In the genomic region with DNA sequence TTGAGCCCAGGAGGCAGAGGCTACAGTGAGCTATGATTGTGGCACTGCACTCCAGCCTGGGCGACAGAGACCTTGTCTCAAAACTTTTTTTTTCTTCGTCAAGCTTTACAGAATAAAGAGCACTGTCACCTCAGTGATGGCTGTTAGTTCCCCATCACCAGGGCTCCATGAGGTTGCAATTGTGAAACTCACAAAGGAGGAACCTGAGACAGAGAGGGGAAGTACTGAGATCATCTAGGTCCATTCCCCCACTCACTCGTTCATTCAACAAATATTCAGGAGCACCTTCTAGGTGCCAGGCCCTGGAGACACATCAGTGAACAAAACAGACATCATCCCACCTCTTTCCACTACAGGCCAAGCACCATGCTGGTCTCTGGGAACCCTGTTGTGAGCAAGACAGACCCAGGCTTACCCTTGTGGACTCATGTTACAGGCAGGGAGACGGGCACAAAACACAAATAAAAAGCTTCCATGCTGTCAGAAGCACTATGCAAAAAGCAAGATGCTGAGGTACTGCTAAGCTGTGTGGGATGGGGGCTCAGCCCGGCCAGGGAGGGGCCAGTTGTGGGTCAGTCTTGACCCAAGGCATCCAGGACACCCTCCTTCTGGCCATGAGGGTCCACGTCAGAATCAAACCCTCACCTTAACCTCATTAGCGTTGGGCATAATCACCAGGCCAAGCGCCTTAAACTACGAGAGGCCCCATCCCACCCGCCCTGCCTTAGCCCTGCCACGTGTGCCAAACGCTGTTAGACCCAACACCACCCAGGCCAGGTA, we compare ENCODE assay signal across 10 cellular contexts. TPM values are rescaled to one million over a fixed set of nuclear protein-coding genes. Genes with fewer than 3 reads are reported as not detected.
A peak's percentile ranks its signal among the peaks of the same experiment; 100 is the strongest.
DNase-seq lines count a peak whose midpoint lies in the region; ATAC-seq and TF ChIP-seq lines count a peak whose summit lies in the region.
"Had no signal": no experiment of that assay in that cellular context is flagged by ENCODE, and none has a peak within 500 bp of the region (broad histone marks: within the 10 kb centered on the region; RNA-seq: fewer than 3 reads in every experiment).

No MANE protein-coding gene starts in this region.

- H3F3A ChIP-seq in GM23338 (replicated peaks; ENCODE audit: low read depth) = no peaks in the 10 kb centered on the region

- peaks cover 27% of the 10 kb centered on the region for H3K4me1 Mint-ChIP-seq in GM23338

- no peaks in the 10 kb centered on the region for H3K36me3 ChIP-seq in GM23338 (ENCODE audit: insufficient read depth)
- H3K36me3 ChIP-seq in Karpas-422 (ENCODE audit: insufficient read depth, low read length) = no peaks in the 10 kb centered on the region

- H3K9me2 ChIP-seq in GM23338 (ENCODE audit: insufficient read depth) (0 out of 2 replicates have a peak, but pooled peaks cover 3% of the 10 kb centered on the region), Karpas-422 (replicated peaks; ENCODE audit: insufficient read depth, low read length) (no peaks in the 10 kb centered on the region)

- no peaks in the 10 kb centered on the region; the same call in 2 of the 3 replicates for H3K36me3 Mint-ChIP-seq in GM23338 (ENCODE audit: low read depth)

- DNase-seq in GM23338 (ENCODE audit: low spot score) (no peak), Karpas-422 (peak; percentile 86), left lobe of liver (ENCODE audit: low spot score) (no peak), NCI-H526 treated with DMSO at 0.1 percent for 48 hours (lab: John Stamatoyannopoulos, UW) (no peak), NCI-H2196 treated with DMSO at 0.1 percent for 48 hours (lab: John Stamatoyannopoulos, UW; ENCODE audit: unreplicated experiment) (no peak), SW480 (ENCODE audit: low spot score) (no peak)
- DNase-seq: T-helper 1 cell had no signal

- H3K4me3 ChIP-seq in GM23338 (no peak overlapping the region), Karpas-422 (ENCODE audit: low read length) (no peak overlapping the region)

- peak; percentile 89 for ATAC-seq in GM18861 (IDR thresholded peaks at IDR 0.05; ENCODE audit: unreplicated experiment)
- ATAC-seq in GM23338 = peak; percentile 49
- peak; percentile 43 for ATAC-seq in left lobe of liver
- ATAC-seq in esophagus mucosa = no peak

- H3K79me2 ChIP-seq in GM23338 (replicated peaks; ENCODE audit: insufficient read depth) = no peaks in the 10 kb centered on the region
- H3K79me2 ChIP-seq in Karpas-422 (ENCODE audit: low read length) = no peaks in the 10 kb centered on the region

- no peaks in the 10 kb centered on the region for H4K20me1 ChIP-seq in GM23338 (replicated peaks; ENCODE audit: insufficient read depth)
- no peaks in the 10 kb centered on the region for H4K20me1 ChIP-seq in Karpas-422 (ENCODE audit: insufficient read depth, low read depth, low read length)

- TF ChIP-seq CTCF in GM23338 (conservative IDR thresholded peaks at IDR 0.05; ENCODE audit: low read depth in 2 of 2) = no peak

- no peaks in the 10 kb centered on the region for H3K9me3 ChIP-seq in Karpas-422 (ENCODE audit: low read length)

- peak overlapping the region; percentile 35; the same call in 1 of the 2 replicates for H3K9ac ChIP-seq in Karpas-422 (ENCODE audit: low read length)

- H3K27ac ChIP-seq in GM23338 (ENCODE audit: low read depth) (no peak overlapping the region), Karpas-422 (ENCODE audit: low read length) (no peak overlapping the region)

- H3K27me3 ChIP-seq in GM23338 (ENCODE audit: insufficient read depth) (no peaks in the 10 kb centered on the region), Karpas-422 (ENCODE audit: low read length) (no peaks in the 10 kb centered on the region)

- H3K4me3 Mint-ChIP-seq in GM23338 = no peak overlapping the region

- H3K9me3 Mint-ChIP-seq in GM23338 = no peaks in the 10 kb centered on the region

- H3K4me1 ChIP-seq in GM23338 (ENCODE audit: insufficient read depth) (peaks cover 5% of the 10 kb centered on the region; the same call in 1 of the 2 replicates), Karpas-422 (ENCODE audit: low read length) (peaks cover 7% of the 10 kb centered on the region)

- H3K4me2 ChIP-seq in GM23338 (no peak overlapping the region), Karpas-422 (ENCODE audit: low read depth, low read length, poor library complexity, severe bottlenecking) (peak overlapping the region; percentile 42)

- no peak overlapping the region; the same call in 1 of the 2 replicates for H3K27ac Mint-ChIP-seq in GM23338

- H2AFZ ChIP-seq in GM23338 = no peak overlapping the region
- peak overlapping the region; percentile 89; the same call in 1 of the 2 replicates for H2AFZ ChIP-seq in Karpas-422 (ENCODE audit: low read length)

- H3K27me3 Mint-ChIP-seq in GM23338 (ENCODE audit: insufficient read depth, low read depth, poor library complexity) = peaks cover 20% of the 10 kb centered on the region

TF ChIP-seq in GM23338, 12 proteins besides CTCF, POLR2A, EP300 and RAD21:
- TF ChIP-seq CREB1 (CRISPR knock-in tag; IDR thresholded peaks at IDR 0.05; ENCODE audit: low read depth) (no peak), EZH2phosphoT487 (IDR thresholded peaks at IDR 0.05; ENCODE audit: unreplicated experiment) (no peak), ZNF114 (CRISPR knock-in tag; IDR thresholded peaks at IDR 0.05) (no peak), STAT1 (IDR thresholded peaks at IDR 0.05; ENCODE audit: unreplicated experiment) (no peak)
- TF ChIP-seq, protein P1, sequence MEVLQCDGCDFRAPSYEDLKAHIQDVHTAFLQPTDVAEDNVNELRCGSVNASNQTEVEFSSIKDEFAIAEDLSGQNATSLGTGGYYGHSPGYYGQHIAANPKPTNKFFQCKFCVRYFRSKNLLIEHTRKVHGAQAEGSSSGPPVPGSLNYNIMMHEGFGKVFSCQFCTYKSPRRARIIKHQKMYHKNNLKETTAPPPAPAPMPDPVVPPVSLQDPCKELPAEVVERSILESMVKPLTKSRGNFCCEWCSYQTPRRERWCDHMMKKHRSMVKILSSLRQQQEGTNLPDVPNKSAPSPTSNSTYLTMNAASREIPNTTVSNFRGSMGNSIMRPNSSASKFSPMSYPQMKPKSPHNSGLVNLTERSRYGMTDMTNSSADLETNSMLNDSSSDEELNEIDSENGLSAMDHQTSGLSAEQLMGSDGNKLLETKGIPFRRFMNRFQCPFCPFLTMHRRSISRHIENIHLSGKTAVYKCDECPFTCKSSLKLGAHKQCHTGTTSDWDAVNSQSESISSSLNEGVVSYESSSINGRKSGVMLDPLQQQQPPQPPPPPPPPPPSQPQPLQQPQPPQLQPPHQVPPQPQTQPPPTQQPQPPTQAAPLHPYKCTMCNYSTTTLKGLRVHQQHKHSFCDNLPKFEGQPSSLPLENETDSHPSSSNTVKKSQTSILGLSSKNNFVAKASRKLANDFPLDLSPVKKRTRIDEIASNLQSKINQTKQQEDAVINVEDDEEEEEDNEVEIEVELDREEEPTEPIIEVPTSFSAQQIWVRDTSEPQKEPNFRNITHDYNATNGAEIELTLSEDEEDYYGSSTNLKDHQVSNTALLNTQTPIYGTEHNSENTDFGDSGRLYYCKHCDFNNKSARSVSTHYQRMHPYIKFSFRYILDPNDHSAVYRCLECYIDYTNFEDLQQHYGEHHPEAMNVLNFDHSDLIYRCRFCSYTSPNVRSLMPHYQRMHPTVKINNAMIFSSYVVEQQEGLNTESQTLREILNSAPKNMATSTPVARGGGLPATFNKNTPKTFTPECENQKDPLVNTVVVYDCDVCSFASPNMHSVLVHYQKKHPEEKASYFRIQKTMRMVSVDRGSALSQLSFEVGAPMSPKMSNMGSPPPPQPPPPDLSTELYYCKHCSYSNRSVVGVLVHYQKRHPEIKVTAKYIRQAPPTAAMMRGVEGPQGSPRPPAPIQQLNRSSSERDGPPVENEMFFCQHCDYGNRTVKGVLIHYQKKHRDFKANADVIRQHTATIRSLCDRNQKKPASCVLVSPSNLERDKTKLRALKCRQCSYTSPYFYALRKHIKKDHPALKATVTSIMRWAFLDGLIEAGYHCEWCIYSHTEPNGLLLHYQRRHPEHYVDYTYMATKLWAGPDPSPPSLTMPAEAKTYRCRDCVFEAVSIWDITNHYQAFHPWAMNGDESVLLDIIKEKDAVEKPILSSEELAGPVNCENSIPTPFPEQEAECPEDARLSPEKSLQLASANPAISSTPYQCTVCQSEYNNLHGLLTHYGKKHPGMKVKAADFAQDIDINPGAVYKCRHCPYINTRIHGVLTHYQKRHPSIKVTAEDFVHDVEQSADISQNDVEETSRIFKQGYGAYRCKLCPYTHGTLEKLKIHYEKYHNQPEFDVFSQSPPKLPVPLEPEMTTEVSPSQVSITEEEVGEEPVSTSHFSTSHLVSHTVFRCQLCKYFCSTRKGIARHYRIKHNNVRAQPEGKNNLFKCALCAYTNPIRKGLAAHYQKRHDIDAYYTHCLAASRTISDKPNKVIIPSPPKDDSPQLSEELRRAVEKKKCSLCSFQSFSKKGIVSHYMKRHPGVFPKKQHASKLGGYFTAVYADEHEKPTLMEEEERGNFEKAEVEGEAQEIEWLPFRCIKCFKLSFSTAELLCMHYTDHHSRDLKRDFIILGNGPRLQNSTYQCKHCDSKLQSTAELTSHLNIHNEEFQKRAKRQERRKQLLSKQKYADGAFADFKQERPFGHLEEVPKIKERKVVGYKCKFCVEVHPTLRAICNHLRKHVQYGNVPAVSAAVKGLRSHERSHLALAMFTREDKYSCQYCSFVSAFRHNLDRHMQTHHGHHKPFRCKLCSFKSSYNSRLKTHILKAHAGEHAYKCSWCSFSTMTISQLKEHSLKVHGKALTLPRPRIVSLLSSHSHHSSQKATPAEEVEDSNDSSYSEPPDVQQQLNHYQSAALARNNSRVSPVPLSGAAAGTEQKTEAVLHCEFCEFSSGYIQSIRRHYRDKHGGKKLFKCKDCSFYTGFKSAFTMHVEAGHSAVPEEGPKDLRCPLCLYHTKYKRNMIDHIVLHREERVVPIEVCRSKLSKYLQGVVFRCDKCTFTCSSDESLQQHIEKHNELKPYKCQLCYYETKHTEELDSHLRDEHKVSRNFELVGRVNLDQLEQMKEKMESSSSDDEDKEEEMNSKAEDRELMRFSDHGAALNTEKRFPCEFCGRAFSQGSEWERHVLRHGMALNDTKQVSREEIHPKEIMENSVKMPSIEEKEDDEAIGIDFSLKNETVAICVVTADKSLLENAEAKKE (CRISPR knock-in tag; IDR thresholded peaks at IDR 0.05) = no peak

RNA-seq across cellular contexts. Expression of a gene that starts 2.1 kb away (rescaled TPM):
- total RNA-seq in GM23338 (2014; rRNA removed; shearing (Covaris generic)) = not detected in 2 replicates
- not detected in 2 replicates for polyA plus RNA-seq in GM23338 (2016; fragmentation: Nextera tagmentation; extraction: Ambion mirVana)
- not detected in 2 replicates for total RNA-seq in Karpas-422 (2014; rRNA removed; shearing (Covaris generic); ENCODE audit: low replicate concordance)
- total RNA-seq in left lobe of liver (not detected), esophagus mucosa (not detected)
- total RNA-seq: cardiac septum had no signal

RNA-seq across cellular contexts. Expression of a gene that starts 16.7 kb away (rescaled TPM):
- not detected in 2 replicates for total RNA-seq in GM23338 (2014; rRNA removed; shearing (Covaris generic))
- not detected in 2 replicates for polyA plus RNA-seq in GM23338 (2016; fragmentation: Nextera tagmentation; extraction: Ambion mirVana)
- total RNA-seq in Karpas-422 (2014; rRNA removed; shearing (Covaris generic); ENCODE audit: low replicate concordance) = not detected in 2 replicates
- total RNA-seq in left lobe of liver = not detected
- not detected for total RNA-seq in esophagus mucosa
- total RNA-seq: cardiac septum had no signal
